In the genomic region with DNA sequence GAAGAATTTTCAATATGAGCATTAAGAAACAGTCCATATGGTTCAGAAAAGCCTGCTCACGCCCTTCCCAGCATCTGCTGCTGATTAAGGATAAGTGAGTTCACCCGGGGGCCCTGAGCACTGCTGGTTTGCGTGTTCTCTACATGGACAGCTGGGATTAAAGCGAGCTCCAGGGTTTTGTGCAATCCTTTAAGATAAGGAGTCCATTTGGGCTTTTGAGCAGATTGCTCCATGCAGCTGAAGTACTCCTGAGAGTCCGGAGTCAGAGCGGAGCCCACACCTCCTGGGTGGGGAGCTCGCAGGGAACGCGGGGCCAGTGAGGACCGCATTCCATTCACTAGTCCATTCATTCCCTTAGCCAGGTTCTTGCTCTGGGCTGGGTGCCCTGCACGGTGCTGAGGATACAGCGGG, we compare ENCODE assay signal across 12 cellular contexts.
DNase-seq lines count a peak whose midpoint lies in the region; ATAC-seq and TF ChIP-seq lines count a peak whose summit lies in the region.
"Had no signal": no experiment of that assay in that cellular context is flagged by ENCODE, and none has a peak within 500 bp of the region (broad histone marks: within the 10 kb centered on the region; RNA-seq: fewer than 3 reads in every experiment).

No MANE protein-coding gene starts in this region.

- no peaks in the 10 kb centered on the region for H3K4me1 Mint-ChIP-seq in activated naive CD4-positive, alpha-beta T cell treated with anti-CD3 and anti-CD28 coated beads for 36 hours (ENCODE audit: low read depth)

- no peak overlapping the region for H3K27ac Mint-ChIP-seq in activated naive CD4-positive, alpha-beta T cell treated with anti-CD3 and anti-CD28 coated beads for 36 hours

- peak; percentile 84 to 88 for ATAC-seq in left cardiac atrium
- peak; percentile 68 for ATAC-seq in sciatic nerve
- ATAC-seq in GM18520 (IDR thresholded peaks at IDR 0.05; ENCODE audit: unreplicated experiment): no peak
- ATAC-seq in HG02970 (IDR thresholded peaks at IDR 0.05; ENCODE audit: low FRiP score, unreplicated experiment): no peak
- ATAC-seq: left lobe of liver had no signal

- H3K9me3 Mint-ChIP-seq in activated naive CD4-positive, alpha-beta T cell treated with anti-CD3 and anti-CD28 coated beads for 36 hours: no peaks in the 10 kb centered on the region

- intact Hi-C loops in left cardiac atrium (cut with DNase I) (no loop called here), sciatic nerve (cut with DNase I) (no loop called here)
- intact Hi-C loops in activated naive CD4-positive, alpha-beta T cell treated with anti-CD3 and anti-CD28 coated beads for 36 hours (cut with micrococcal nuclease): no loop called here

- H3K4me3 Mint-ChIP-seq in activated naive CD4-positive, alpha-beta T cell treated with anti-CD3 and anti-CD28 coated beads for 36 hours: no peak overlapping the region

- peak overlapping the region; percentile 99 for H3K27ac ChIP-seq in WERI-Rb-1

- H3K36me3 ChIP-seq in WERI-Rb-1: no peaks in the 10 kb centered on the region

- no peak for TF ChIP-seq CTCF in WERI-Rb-1 (IDR thresholded peaks at IDR 0.05; ENCODE audit: low read depth, low read length)

- CTCF ChIA-PET in activated naive CD4-positive, alpha-beta T cell treated with anti-CD3 and anti-CD28 coated beads for 36 hours (lab: Charles Lee): interaction anchor here (0.6 kb wide), 1 partner anchor 322 kb away, joined by 4 read pairs; no protein-coding TSS in a partner anchor

- H3K27me3 ChIP-seq in WERI-Rb-1 (ENCODE audit: insufficient read depth, low read depth, severe bottlenecking): no peaks in the 10 kb centered on the region

- peak overlapping the region; percentile 38 for H3K4me3 ChIP-seq in WERI-Rb-1 (ENCODE audit: low read depth, low read length)

- H3K36me3 Mint-ChIP-seq in activated naive CD4-positive, alpha-beta T cell treated with anti-CD3 and anti-CD28 coated beads for 36 hours (ENCODE audit: low read depth): no peaks in the 10 kb centered on the region

- peaks cover 12% of the 10 kb centered on the region for H3K27me3 Mint-ChIP-seq in activated naive CD4-positive, alpha-beta T cell treated with anti-CD3 and anti-CD28 coated beads for 36 hours (ENCODE audit: low read depth)

- DNase-seq in D341Med (ENCODE audit: low spot score) (peak; percentile 82), WERI-Rb-1 (peak; percentile 97), left cardiac atrium (peak; percentile 72), sciatic nerve (ENCODE audit: low spot score) (peak; percentile 54)
- no peak for DNase-seq in activated naive CD4-positive, alpha-beta T cell treated with anti-CD3 and anti-CD28 coated beads for 36 hours
- no peak for DNase-seq in stimulated activated naive CD4-positive, alpha-beta T cell (lab: John Stamatoyannopoulos, UW)
- DNase-seq: activated CD4-positive, CD25-positive, alpha-beta regulatory T cell; activated naive CD4-positive, alpha-beta T cell; stimulated activated CD4-positive, alpha-beta T cell treated with anti-CD3 and anti-CD28 coated beads, Interleukin-15, amount 100 ng/mL, for 24 hours had no signal

- no peaks in the 10 kb centered on the region for H3K9me3 ChIP-seq in WERI-Rb-1 (ENCODE audit: severe bottlenecking)

Comparison
In these comparisons a context has a peak if more than half of its experiments do, and no peak if none do; other contexts are left out.
1. DNase-seq: peak in D341Med (single experiment), WERI-Rb-1 (single experiment), left cardiac atrium (single experiment) and sciatic nerve (single experiment); none in activated naive CD4-positive, alpha-beta T cell treated with anti-CD3 and anti-CD28 coated beads for 36 hours (single experiment) and stimulated activated naive CD4-positive, alpha-beta T cell (0 of 6).
2. ATAC-seq: peak in left cardiac atrium (2 of 2) and sciatic nerve (single experiment); none in GM18520 (single experiment) and HG02970 (single experiment).